Comparison of ENCODE assay signal across 9 cellular contexts in the genomic region with DNA sequence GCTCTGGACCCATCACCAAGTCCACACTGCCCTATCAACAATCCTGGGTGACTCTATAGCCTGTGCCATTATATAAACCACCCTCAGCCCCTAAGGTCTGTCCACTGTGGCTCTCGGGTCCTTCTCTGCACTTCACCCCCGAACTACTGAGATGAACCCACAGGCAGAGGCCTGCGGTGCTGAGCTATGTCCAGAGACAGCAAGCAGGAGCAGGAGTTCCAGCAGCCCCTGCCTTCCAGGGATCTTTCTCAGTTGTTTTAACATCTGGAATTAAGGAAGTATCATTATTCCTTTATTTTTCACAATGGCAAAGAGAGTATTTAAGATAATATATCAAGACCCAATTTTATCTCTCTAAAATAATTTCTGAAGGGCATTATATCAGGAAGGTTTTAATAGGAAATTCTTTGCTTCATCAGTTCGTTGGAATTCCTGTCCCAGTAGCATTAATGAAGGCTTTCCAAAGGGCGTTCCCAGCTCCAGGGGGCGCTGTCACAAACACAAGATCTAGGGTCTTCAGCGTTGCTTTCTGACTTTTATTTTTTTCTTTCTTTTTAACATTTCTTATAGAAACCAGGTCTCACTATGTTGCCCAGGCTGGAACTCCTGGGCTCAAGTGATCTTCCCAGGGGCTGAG. TPM values are rescaled to one million over a fixed set of nuclear protein-coding genes. Genes with fewer than 3 reads are reported as not detected.
A peak's percentile ranks its signal among the peaks of the same experiment; 100 is the strongest.
DNase-seq lines count a peak whose midpoint lies in the region; ATAC-seq and TF ChIP-seq lines count a peak whose summit lies in the region.
"Had no signal": no experiment of that assay in that cellular context is flagged by ENCODE, and none has a peak within 500 bp of the region (broad histone marks: within the 10 kb centered on the region; RNA-seq: fewer than 3 reads in every experiment).

No MANE protein-coding gene starts in this region.

- intact Hi-C loops in left colon (cut with DNase I, micrococcal nuclease) = no loop called here

- peak; percentile 42 for TF ChIP-seq CTCF in GM13977 (IDR thresholded peaks at IDR 0.05; ENCODE audit: extremely low read depth, insufficient read depth, missing control alignments)

- no peak for ATAC-seq in left colon
- no peak for ATAC-seq in GM18870 (IDR thresholded peaks at IDR 0.05; ENCODE audit: unreplicated experiment)
- no peak for ATAC-seq in HG02763 (IDR thresholded peaks at IDR 0.05; ENCODE audit: unreplicated experiment)
- ATAC-seq: activated T-cell treated with anti-CD3 and anti-CD28 coated beads, Interleukin-2, amount 50 U/mL, for 72 hours had no signal

- peak; percentile 22 for DNase-seq in ACHN
- DNase-seq in GM13977 (ENCODE audit: low spot score) = peak; percentile 12
- DNase-seq in astrocyte of the hippocampus (ENCODE audit: low read depth, low spot score) = peak; percentile 71
- DNase-seq in left colon = peak; percentile 23 to 61
- no peak for DNase-seq in NCI-H524 (lab: John Stamatoyannopoulos, UW)
- no peak for DNase-seq in NCI-H2029 treated with DMSO at 0.1 percent for 48 hours (lab: John Stamatoyannopoulos, UW)
- DNase-seq: activated T-cell treated with anti-CD3 and anti-CD28 coated beads, Interleukin-2, amount 50 U/mL, for 72 hours had no signal

- in situ Hi-C loops in ACHN (cut with HindIII; ENCODE audit: low pct_ligation_motif_present, low pct_unique_long_range_greater_than_20kb, low sequenced_read_pairs) = no loop called here
- in situ Hi-C loops in GM13977 (cut with MboI; ENCODE audit: low pct_unique_long_range_greater_than_20kb, low sequenced_read_pairs, unreplicated experiment) = no loop called here

RNA-seq across cellular contexts. Expression of gene RRBP1, which starts 27.3 kb away (rescaled TPM):
- total RNA-seq in left colon = 100 to 1,000 TPM; 357 to 460 TPM

RNA-seq across cellular contexts. Expression of gene BANF2, which starts 45.0 kb away (rescaled TPM):
- not detected for total RNA-seq in left colon
- total RNA-seq: activated T-cell treated with anti-CD3 and anti-CD28 coated beads, Interleukin-2, amount 50 U/mL, for 72 hours had no signal

Comparison
In these comparisons a context has a peak if more than half of its experiments do, and no peak if none do; other contexts are left out.
1. DNase-seq: peak in ACHN (single experiment), GM13977 (single experiment), astrocyte of the hippocampus (single experiment) and left colon (2 of 2); none in NCI-H524 (0 of 2) and NCI-H2029 treated with DMSO at 0.1 percent for 48 hours (single experiment).